In the genomic region with DNA sequence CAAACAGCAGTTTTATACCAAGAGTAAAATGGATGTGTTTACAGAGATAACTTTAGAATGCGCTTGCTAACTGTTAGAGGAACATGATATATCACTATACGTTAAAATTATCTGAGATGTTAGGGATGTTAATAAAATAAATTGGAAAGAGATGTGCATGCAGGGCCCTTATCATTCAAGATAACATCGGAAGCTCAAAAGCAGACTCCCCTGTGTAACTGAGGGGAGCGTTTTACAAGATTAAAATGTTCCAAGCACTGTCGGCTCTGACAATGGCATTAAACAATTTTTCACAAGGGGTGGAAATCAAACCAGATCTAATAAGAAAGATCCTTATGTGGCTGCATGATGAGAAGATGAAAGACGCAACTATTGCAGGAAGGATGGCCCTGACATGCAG, we compare ENCODE assay signal across 18 cellular contexts. TPM values are rescaled to one million over a fixed set of nuclear protein-coding genes. Genes with fewer than 3 reads are reported as not detected.
DNase-seq lines count a peak whose midpoint lies in the region; ATAC-seq and TF ChIP-seq lines count a peak whose summit lies in the region.
"Had no signal": no experiment of that assay in that cellular context is flagged by ENCODE, and none has a peak within 500 bp of the region (broad histone marks: within the 10 kb centered on the region; RNA-seq: fewer than 3 reads in every experiment).

No MANE protein-coding gene starts in this region.

- ATAC-seq in SK-N-SH treated with all-trans-retinoic acid at 6 μM for 48 hours = no peak
- ATAC-seq: HCT116 had no signal

- DNase-seq in mammary epithelial cell = no peak
- DNase-seq in breast epithelium (ENCODE audit: low spot score in 2 of 2) = no peak
- no peak for DNase-seq in mesendoderm
- no peak for DNase-seq in osteocyte (ENCODE audit: extremely low spot score, unreplicated experiment)
- DNase-seq in vagina (ENCODE audit: extremely low spot score in 2 of 2) = no peak
- DNase-seq in NCI-H2227 (lab: John Stamatoyannopoulos, UW; ENCODE audit: unreplicated experiment) = no peak
- no peak for DNase-seq in esophagus muscularis mucosa (ENCODE audit: extremely low spot score)
- DNase-seq: AML-193; Caco-2; CD8-positive, alpha-beta memory T cell; DND-41; GDM1 had no signal

- no peaks in the 10 kb centered on the region for H3K79me1 ChIP-seq in mesendoderm (ENCODE audit: low read length)

- TF ChIP-seq EP300 in esophagus muscularis mucosa (IDR thresholded peaks at IDR 0.05) = no peak

- H3K36me3 ChIP-seq in mammary epithelial cell (ENCODE audit: insufficient read depth, low read length) = no peaks in the 10 kb centered on the region
- H3K36me3 ChIP-seq in breast epithelium = no peaks in the 10 kb centered on the region
- H3K36me3 ChIP-seq in mesendoderm (ENCODE audit: control insufficient read depth, insufficient read depth, low read length) = no peaks in the 10 kb centered on the region
- H3K36me3 ChIP-seq in vagina = no peaks in the 10 kb centered on the region
- H3K36me3 ChIP-seq in esophagus muscularis mucosa = no peaks in the 10 kb centered on the region
- H3K36me3 ChIP-seq: BLaER1 had no signal

- TF ChIP-seq POLR2A in breast epithelium (IDR thresholded peaks at IDR 0.05) (no peak), vagina (IDR thresholded peaks at IDR 0.05) (no peak), esophagus muscularis mucosa (IDR thresholded peaks at IDR 0.05; ENCODE audit: low read depth) (no peak)

- H3K4me3 ChIP-seq in mammary epithelial cell (replicated peaks in 1 of 3; ENCODE audit: insufficient read depth in 1 of 3, low read depth in 2 of 3, low read length in 3 of 3) (no peak overlapping the region), breast epithelium (no peak overlapping the region), mesendoderm (ENCODE audit: low read length) (no peak overlapping the region), vagina (no peak overlapping the region), esophagus muscularis mucosa (no peak overlapping the region)
- H3K4me3 ChIP-seq: BLaER1 had no signal

- CTCF ChIA-PET in mammary epithelial cell (lab: Charles Lee; ENCODE audit: low non-redundant PET) = no interaction called here

- no TSS peak for BruUV-seq in mammary epithelial cell (replicated peaks; lab: Mats Ljungman, UMichigan)

- H3K79me2 ChIP-seq in mammary epithelial cell (ENCODE audit: insufficient read depth, low read length) (no peaks in the 10 kb centered on the region), mesendoderm (ENCODE audit: control insufficient read depth, insufficient read depth, low read length) (no peaks in the 10 kb centered on the region)

- dilution Hi-C loops in mammary epithelial cell (cut with HindIII; ENCODE audit: low sequenced_read_pairs) = no loop called here

- H3K4me2 ChIP-seq in mammary epithelial cell (ENCODE audit: insufficient read depth, low read depth, low read length) (no peak overlapping the region), mesendoderm (ENCODE audit: low read length) (no peak overlapping the region)
- H3K4me2 ChIP-seq: BLaER1 had no signal

- H3K27me3 Mint-ChIP-seq in osteocyte (ENCODE audit: unreplicated experiment) = no peaks in the 10 kb centered on the region
- H3K27me3 Mint-ChIP-seq: CD8-positive, alpha-beta memory T cell had no signal

- in situ Hi-C loops in mammary epithelial cell (cut with MboI; ENCODE audit: low sequenced_read_pairs in 2 of 2) = loop anchor here (10.0 to 25.0 kb wide), 2 partner anchors 622 to 624 kb away; no protein-coding TSS in a partner anchor

- H3K23ac ChIP-seq in mesendoderm (ENCODE audit: low read length) = no peak overlapping the region

- H3K27ac ChIP-seq in mammary epithelial cell (ENCODE audit: insufficient read depth, low read depth, low read length) (no peak overlapping the region), breast epithelium (no peak overlapping the region), mesendoderm (ENCODE audit: low read depth, low read length) (peak overlapping the region; percentile 71), vagina (no peak overlapping the region), esophagus muscularis mucosa (replicated peaks in 1 of 4) (no peak overlapping the region)
- H3K27ac ChIP-seq: 22Rv1, BLaER1 had no signal

- H3K27me3 ChIP-seq in mammary epithelial cell (ENCODE audit: insufficient read depth, low read length) (no peaks in the 10 kb centered on the region), breast epithelium (no peaks in the 10 kb centered on the region), mesendoderm (ENCODE audit: insufficient read depth, low read length, poor library complexity) (no peaks in the 10 kb centered on the region), vagina (no peaks in the 10 kb centered on the region), esophagus muscularis mucosa (no peaks in the 10 kb centered on the region)
- H3K27me3 ChIP-seq: BLaER1 had no signal

- H3K36me3 Mint-ChIP-seq in osteocyte (ENCODE audit: unreplicated experiment) = no peaks in the 10 kb centered on the region
- H3K36me3 Mint-ChIP-seq: CD8-positive, alpha-beta memory T cell had no signal

- no peaks in the 10 kb centered on the region for H3K9me3 Mint-ChIP-seq in osteocyte (ENCODE audit: unreplicated experiment)

- H3K4me1 Mint-ChIP-seq in osteocyte (ENCODE audit: unreplicated experiment) = peaks cover 40% of the 10 kb centered on the region
- H3K4me1 Mint-ChIP-seq: CD8-positive, alpha-beta memory T cell had no signal

- 57% methylated on average over 6 of the region's 6 CpGs for WGBS in mammary epithelial cell (ENCODE audit: low coverage, missing lambda C conversion rate)
- 100% methylated on average over 1 of the region's 6 CpGs for WGBS in mesendoderm (ENCODE audit: extremely low coverage, insufficient coverage, low lambda C conversion rate)
- 64% methylated on average over 6 of the region's 6 CpGs for WGBS in esophagus muscularis mucosa

- H2AK5ac ChIP-seq in mesendoderm (ENCODE audit: low read length) = no peak overlapping the region

- peak overlapping the region; percentile 60 for H2AFZ ChIP-seq in mammary epithelial cell (ENCODE audit: low read depth, low read length)

- H3K4me3 Mint-ChIP-seq in osteocyte (ENCODE audit: unreplicated experiment) = no peak overlapping the region
- H3K4me3 Mint-ChIP-seq: CD8-positive, alpha-beta memory T cell had no signal

- H3K27ac Mint-ChIP-seq in osteocyte (ENCODE audit: unreplicated experiment) = peak overlapping the region; percentile 17
- H3K27ac Mint-ChIP-seq: CD8-positive, alpha-beta memory T cell had no signal

- H4K5ac ChIP-seq in mesendoderm (ENCODE audit: low read length) = no peak overlapping the region

- no peak overlapping the region for H4K8ac ChIP-seq in mesendoderm (ENCODE audit: low read depth, low read length)

- no peak overlapping the region for H3K56ac ChIP-seq in mesendoderm (ENCODE audit: low read length)

- peak overlapping the region; percentile 80 for H3K18ac ChIP-seq in mesendoderm (ENCODE audit: low read length)

- no peaks in the 10 kb centered on the region for H3K9me3 ChIP-seq in mammary epithelial cell (replicated peaks; ENCODE audit: insufficient read depth, low read length)
- H3K9me3 ChIP-seq in breast epithelium = no peaks in the 10 kb centered on the region
- H3K9me3 ChIP-seq in vagina = no peaks in the 10 kb centered on the region
- no peaks in the 10 kb centered on the region for H3K9me3 ChIP-seq in esophagus muscularis mucosa
- H3K9me3 ChIP-seq: BLaER1, Caco-2 had no signal

- H2BK15ac ChIP-seq in mesendoderm (replicated peaks; ENCODE audit: low read depth) = peak overlapping the region; percentile 57

- H2BK120ac ChIP-seq in mesendoderm (ENCODE audit: low read depth, low read length) = peak overlapping the region; percentile 38

- H4K20me1 ChIP-seq in mammary epithelial cell (ENCODE audit: insufficient read depth, low read length) = no peaks in the 10 kb centered on the region
- H4K20me1 ChIP-seq: BLaER1 had no signal

- peak overlapping the region; percentile 36 for H3K4ac ChIP-seq in mesendoderm (ENCODE audit: low read depth, low read length)

- H3K9ac ChIP-seq in mammary epithelial cell (ENCODE audit: insufficient read depth, low read length) (no peak overlapping the region), mesendoderm (ENCODE audit: low read length) (no peak overlapping the region)
- H3K9ac ChIP-seq: BLaER1 had no signal

- H2BK5ac ChIP-seq in mesendoderm (ENCODE audit: low read length) = peak overlapping the region; percentile 65

- intact Hi-C loops in mammary epithelial cell (cut with micrococcal nuclease) = loop anchor here (2.0 to 5.0 kb wide), 2 partner anchors 50 to 599 kb away; no protein-coding TSS in a partner anchor
- intact Hi-C loops in breast epithelium (cut with DNase I; ENCODE audit: low total_unique reads) = no loop called here
- intact Hi-C loops in vagina (cut with DNase I) = no loop called here
- intact Hi-C loops in esophagus muscularis mucosa (cut with DNase I) = no loop called here

- TF ChIP-seq CTCF in mammary epithelial cell (conservative IDR thresholded peaks at IDR 0.05 in 1 of 2, IDR thresholded peaks at IDR 0.05 in 1 of 2; ENCODE audit: extremely low read depth in 1 of 2, insufficient read depth in 1 of 2, low read depth in 1 of 2, low read length in 2 of 2) (no peak), breast epithelium (IDR thresholded peaks at IDR 0.05) (no peak), osteocyte (IDR thresholded peaks at IDR 0.05) (no peak), vagina (IDR thresholded peaks at IDR 0.05) (no peak), esophagus muscularis mucosa (IDR thresholded peaks at IDR 0.05) (no peak)

- peaks cover 4% of the 10 kb centered on the region for H3K4me1 ChIP-seq in mammary epithelial cell (ENCODE audit: insufficient read depth, low read length)
- no peaks in the 10 kb centered on the region for H3K4me1 ChIP-seq in breast epithelium
- H3K4me1 ChIP-seq in mesendoderm (ENCODE audit: control insufficient read depth, low read depth, low read length) = peaks cover 9% of the 10 kb centered on the region
- no peaks in the 10 kb centered on the region for H3K4me1 ChIP-seq in vagina
- no peaks in the 10 kb centered on the region for H3K4me1 ChIP-seq in esophagus muscularis mucosa
- H3K4me1 ChIP-seq: Caco-2 had no signal

TF ChIP-seq in SK-N-SH treated with all-trans-retinoic acid at 6 μM for 48 hours, 23 proteins besides CTCF, POLR2A, EP300 and RAD21 (continues in another document):
- peak; percentile 78; the same call in 1 of the 2 replicates for TF ChIP-seq TCF4 (CRISPR knock-in tag; IDR thresholded peaks at IDR 0.05; ENCODE audit: borderline replicate concordance)

RNA-seq across cellular contexts. Expression of a gene that starts 53.3 kb away (rescaled TPM):
- not detected for total RNA-seq in mammary epithelial cell
- polyA plus RNA-seq in mammary epithelial cell = not detected
- not detected for polyA minus RNA-seq in mammary epithelial cell
- total RNA-seq in breast epithelium = 1 to 10 TPM in 1 of 3 donors, under 1 TPM in 2; under 0.01 to 1.6 (median 0.15) TPM
- 0.25 TPM for polyA plus RNA-seq in mesendoderm (2013, experiment 1 of 2)
- 0.27 TPM for polyA plus RNA-seq in mesendoderm (2013, experiment 2 of 2)
- total RNA-seq in osteocyte = 0.24 and 0.39 TPM in 2 replicates
- total RNA-seq in vagina = not detected
- under 1 TPM in 3 of 4 donors, not detected in 1; 0.46 to 0.99 (median 0.83) TPM for total RNA-seq in esophagus muscularis mucosa
- total RNA-seq: CD8-positive, alpha-beta memory T cell; HepG2; HT-29 had no signal
- polyA plus RNA-seq: CD8-positive, alpha-beta memory T cell; HepG2 had no signal
